15 cellular contexts compared by ENCODE assay signal in the genomic region with DNA sequence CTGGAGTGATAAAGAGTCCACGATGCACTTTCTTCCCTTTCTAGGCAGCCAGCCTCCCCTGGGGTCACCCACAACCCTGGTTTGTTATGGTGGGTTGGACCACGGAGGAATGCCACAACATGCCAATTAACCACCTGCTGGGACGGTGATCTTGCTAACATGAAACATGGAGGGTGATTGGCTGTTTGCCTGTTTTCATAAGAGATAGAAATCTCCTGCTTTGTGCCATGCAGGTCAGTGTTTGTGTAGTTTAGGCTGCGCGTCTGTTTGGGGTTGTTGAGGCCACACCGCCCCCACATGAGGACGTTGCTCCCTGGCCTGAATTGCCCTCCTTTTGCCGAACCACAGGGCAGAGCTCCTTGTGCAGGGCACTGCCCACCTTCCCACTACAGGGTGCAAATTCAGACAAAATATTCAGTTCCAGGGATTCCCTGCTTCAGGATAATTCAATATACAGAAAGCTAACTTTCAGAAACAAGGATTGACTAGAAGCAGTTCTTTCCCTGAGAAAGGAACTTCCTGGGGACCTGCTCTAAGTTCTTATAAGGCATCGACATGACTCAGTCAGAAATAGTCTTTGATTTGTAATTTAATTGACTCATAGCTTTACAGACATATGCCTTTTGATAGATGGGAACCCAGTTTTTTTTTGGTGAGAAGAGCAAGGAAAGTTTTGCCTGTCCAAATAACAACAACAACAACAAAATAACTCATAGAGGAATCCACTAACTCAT.
"Had no signal": no experiment of that assay in that cellular context is flagged by ENCODE, and none has a peak within 500 bp of the region (broad histone marks: within the 10 kb centered on the region; RNA-seq: fewer than 3 reads in every experiment).

No MANE protein-coding gene starts in this region.

- DNase-seq: activated CD4-positive, alpha-beta T cell treated with anti-CD3 and anti-CD28 coated beads, Interleukin-2, amount 50 U/mL, for 48 hours; activated naive CD4-positive, alpha-beta T cell treated with anti-CD3 and anti-CD28 coated beads, Interleukin-2, amount 10 ng/mL, durations not matched to agents 7 days and 5 days; activated T-cell treated with anti-CD3 and anti-CD28 coated beads, Interleukin-2, amount 50 U/mL, for 1 hour; islet precursor cell; mammary epithelial cell; nucleus accumbens; small intestine; WERI-Rb-1 had no signal

- H3K36me3 ChIP-seq: cardiac muscle cell, right atrium auricular region, suprapubic skin, upper lobe of left lung, WERI-Rb-1 had no signal

- H3K4me1 Mint-ChIP-seq: activated naive CD4-positive, alpha-beta T cell treated with anti-CD3 and anti-CD28 coated beads, Interleukin-2, amount 10 ng/mL, durations not matched to agents 7 days and 5 days had no signal

- H3K4me1 ChIP-seq: right atrium auricular region, suprapubic skin, upper lobe of left lung had no signal

- H3K36me3 Mint-ChIP-seq: activated naive CD4-positive, alpha-beta T cell treated with anti-CD3 and anti-CD28 coated beads, Interleukin-2, amount 10 ng/mL, durations not matched to agents 7 days and 5 days; natural killer cell treated with Interleukin-12 subunit alpha and Interleukin-12 subunit beta and Interleukin-15 and Interleukin-18, amount 100 ng/mL, for 72 hours had no signal

- H3K9me3 ChIP-seq: right atrium auricular region, suprapubic skin, upper lobe of left lung had no signal

- H3K27me3 Mint-ChIP-seq: stimulated activated naive CD8-positive, alpha-beta T cell treated with anti-CD3 and anti-CD28 coated beads, Interleukin-15, Interleukin-2, amounts not matched to agents 100 ng/mL and 50 ng/mL, for 24 hours had no signal

- H3K9me3 Mint-ChIP-seq: activated naive CD4-positive, alpha-beta T cell treated with anti-CD3 and anti-CD28 coated beads, Interleukin-2, amount 10 ng/mL, durations not matched to agents 7 days and 5 days; natural killer cell treated with Interleukin-12 subunit alpha and Interleukin-12 subunit beta and Interleukin-15 and Interleukin-18, amount 100 ng/mL, for 72 hours; stimulated activated naive CD8-positive, alpha-beta T cell treated with anti-CD3 and anti-CD28 coated beads, Interleukin-15, Interleukin-2, amounts not matched to agents 100 ng/mL and 50 ng/mL, for 24 hours had no signal

- H3K27ac ChIP-seq: cardiac muscle cell, hepatocyte, right atrium auricular region, suprapubic skin, upper lobe of left lung, WERI-Rb-1 had no signal

- H3K27ac Mint-ChIP-seq: activated naive CD4-positive, alpha-beta T cell treated with anti-CD3 and anti-CD28 coated beads, Interleukin-2, amount 10 ng/mL, durations not matched to agents 7 days and 5 days; stimulated activated naive CD8-positive, alpha-beta T cell treated with anti-CD3 and anti-CD28 coated beads, Interleukin-15, Interleukin-2, amounts not matched to agents 100 ng/mL and 50 ng/mL, for 24 hours had no signal

- H3K4me3 Mint-ChIP-seq: activated naive CD4-positive, alpha-beta T cell treated with anti-CD3 and anti-CD28 coated beads, Interleukin-2, amount 10 ng/mL, durations not matched to agents 7 days and 5 days; natural killer cell treated with Interleukin-12 subunit alpha and Interleukin-12 subunit beta and Interleukin-15 and Interleukin-18, amount 100 ng/mL, for 72 hours; stimulated activated naive CD8-positive, alpha-beta T cell treated with anti-CD3 and anti-CD28 coated beads, Interleukin-15, Interleukin-2, amounts not matched to agents 100 ng/mL and 50 ng/mL, for 24 hours had no signal

- H3K4me3 ChIP-seq: cardiac muscle cell, hepatocyte, right atrium auricular region, suprapubic skin, upper lobe of left lung had no signal
